ENCODE assay signal across 1 cellular context in genomic region chr5:143791848-143792701, GRCh38.
TF ChIP-seq lines count a peak whose summit lies in the region.

No MANE protein-coding gene starts in this region.

TF ChIP-seq in GM12878, 131 proteins besides CTCF, POLR2A, EP300 and RAD21 (continued from another document and continues in another):
- TF ChIP-seq REST (IDR thresholded peaks at IDR 0.05; ENCODE audit: low read depth, low read length) = no peak
- peak; percentile 44; the same call in 1 of the 2 replicates for TF ChIP-seq ZNF687 (IDR thresholded peaks at IDR 0.05)
- TF ChIP-seq ZBTB4 (CRISPR knock-in tag; IDR thresholded peaks at IDR 0.05) = no peak
- TF ChIP-seq POLR2AphosphoS5 (IDR thresholded peaks at IDR 0.05; ENCODE audit: low read length) = no peak
- TF ChIP-seq GATAD2B (conservative IDR thresholded peaks at IDR 0.05; ENCODE audit: low read depth) = no peak
- TF ChIP-seq MEF2A (IDR thresholded peaks at IDR 0.05; ENCODE audit: insufficient read depth, low read depth, low read length) = 0 out of 2 replicates have a peak, but pooled peaks have one; percentile 55
- TF ChIP-seq WRNIP1 (IDR thresholded peaks at IDR 0.05; ENCODE audit: borderline replicate concordance, low read depth, low read length) = no peak
- peak; percentile 27 for TF ChIP-seq MTA2 (IDR thresholded peaks at IDR 0.05; ENCODE audit: low read depth)
- peak; percentile 19 for TF ChIP-seq SKIL (IDR thresholded peaks at IDR 0.05; ENCODE audit: low read depth, poor library complexity, severe bottlenecking)
- TF ChIP-seq FOXM1 (IDR thresholded peaks at IDR 0.05; ENCODE audit: low read depth, low read length) = 0 out of 2 replicates have a peak, but pooled peaks have one; percentile 19
- no peak for TF ChIP-seq HDAC2 (IDR thresholded peaks at IDR 0.05)
- TF ChIP-seq PRDM15 (CRISPR knock-in tag; IDR thresholded peaks at IDR 0.05) = no peak
- 0 out of 2 replicates have a peak, but pooled peaks have one; percentile 29 for TF ChIP-seq ASH2L (IDR thresholded peaks at IDR 0.05; ENCODE audit: borderline replicate concordance, low read depth)
- TF ChIP-seq E4F1 (IDR thresholded peaks at IDR 0.05; ENCODE audit: borderline replicate concordance, partially characterized antibody) = no peak
- TF ChIP-seq TBL1XR1 (IDR thresholded peaks at IDR 0.05; ENCODE audit: low read depth, low read length) = no peak
- 0 out of 2 replicates have a peak, but pooled peaks have one; percentile 21 for TF ChIP-seq DPF2 (IDR thresholded peaks at IDR 0.05)
- TF ChIP-seq NRF1 (conservative IDR thresholded peaks at IDR 0.05; ENCODE audit: low read depth, low read length) = no peak
- no peak for TF ChIP-seq NR2C1 (IDR thresholded peaks at IDR 0.05)
- peak; percentile 66; the same call in 1 of the 2 replicates for TF ChIP-seq RELB (IDR thresholded peaks at IDR 0.05; ENCODE audit: low read depth)
- TF ChIP-seq ZBED1 (IDR thresholded peaks at IDR 0.05; ENCODE audit: borderline replicate concordance) = no peak
- TF ChIP-seq NBN (IDR thresholded peaks at IDR 0.05) = no peak
- TF ChIP-seq ZBTB11 (CRISPR knock-in tag; IDR thresholded peaks at IDR 0.05) = no peak
- no peak for TF ChIP-seq BHLHE40 (IDR thresholded peaks at IDR 0.05; ENCODE audit: borderline replicate concordance in 1 of 2, low read depth in 2 of 2, low read length in 1 of 2)
- no peak for TF ChIP-seq PKNOX1 (IDR thresholded peaks at IDR 0.05)
